Comparison of ENCODE assay signal across 9 cellular contexts in the genomic region with DNA sequence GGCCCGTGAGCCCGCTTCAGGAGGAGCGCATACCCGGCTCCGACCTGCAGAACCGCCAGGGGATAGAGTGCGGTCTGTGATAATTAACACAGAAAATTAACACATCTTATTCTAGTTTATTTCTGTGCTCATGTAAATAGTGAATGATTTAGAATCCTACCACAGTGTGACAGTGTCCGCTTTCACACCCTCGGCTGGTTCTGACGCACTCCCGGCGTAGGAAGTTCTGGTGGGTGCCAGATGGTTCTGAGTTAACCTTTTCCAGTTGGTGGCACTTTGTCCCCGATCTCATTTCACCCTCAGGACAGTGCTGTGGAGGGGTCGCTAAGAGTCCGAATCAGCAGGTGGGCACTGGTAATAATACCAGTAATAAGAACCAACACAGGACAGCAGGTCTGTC. TPM values are rescaled to one million over a fixed set of nuclear protein-coding genes. Genes with fewer than 3 reads are reported as not detected.
"Had no signal": no experiment of that assay in that cellular context is flagged by ENCODE, and none has a peak within 500 bp of the region (broad histone marks: within the 10 kb centered on the region; RNA-seq: fewer than 3 reads in every experiment).

No MANE protein-coding gene starts in this region.

- H3K4me3 ChIP-seq: GM12878 had no signal

- FAIRE-seq: G401.6, GM12878, GM12891, GM12892, GM18507, GM19239 had no signal

- ATAC-seq: GM12878 had no signal

- DNase-seq: GDM1, GF-D8 had no signal

RNA-seq across cellular contexts. Expression of a gene that starts 28.3 kb away (rescaled TPM):
- total RNA-seq: G401, GM12878 had no signal
- polyA plus RNA-seq: GM12878 had no signal
